In the genomic region with DNA sequence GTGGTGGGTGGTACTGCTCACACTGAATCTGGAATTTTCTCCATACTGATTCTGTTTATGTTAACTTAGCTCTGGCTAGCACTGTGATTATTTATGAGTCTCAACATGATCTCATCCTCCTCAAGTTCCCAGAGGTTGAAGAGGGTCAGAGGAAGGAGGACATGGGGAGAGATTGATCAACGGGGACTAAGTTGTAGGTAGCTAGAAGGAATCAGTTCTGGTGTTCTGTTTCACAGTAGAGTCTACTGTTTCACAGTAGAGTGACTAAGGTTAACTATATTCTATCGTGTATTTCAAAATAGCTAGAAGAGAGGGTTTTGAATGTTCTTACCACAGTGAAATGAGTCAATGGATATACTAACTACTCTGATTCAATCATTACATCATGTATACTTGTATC, we compare ENCODE assay signal across 24 cellular contexts.
DNase-seq lines count a peak whose midpoint lies in the region; TF ChIP-seq lines count a peak whose summit lies in the region.
"Had no signal": no experiment of that assay in that cellular context is flagged by ENCODE, and none has a peak within 500 bp of the region (broad histone marks: within the 10 kb centered on the region; RNA-seq: fewer than 3 reads in every experiment).

No MANE protein-coding gene starts in this region.

- peaks cover 2% of the 10 kb centered on the region; the same call in 1 of the 2 replicates for H3K9me3 ChIP-seq in AG04450 (ENCODE audit: control insufficient read depth, insufficient read depth, low read length)
- H3K9me3 ChIP-seq: gastrocnemius medialis, ovary, thoracic aorta had no signal

- no peak overlapping the region for H3K4me3 ChIP-seq in AG04450 (ENCODE audit: low read depth, low read length)
- H3K4me3 ChIP-seq: gastrocnemius medialis, ovary, thoracic aorta had no signal

- TF ChIP-seq CTCF in AG04450 (IDR thresholded peaks at IDR 0.05; ENCODE audit: low read depth, low read length) (no peak), GM13977 (IDR thresholded peaks at IDR 0.05; ENCODE audit: extremely low read depth, insufficient read depth, missing control alignments) (no peak)

- CTCF ChIA-PET in AG04450 (lab: Charles Lee) (interaction anchor here (0.6 to 1.2 kb wide), 3 partner anchors 9 to 239 kb away, joined by 3 read pairs; no protein-coding TSS in a partner anchor), HEK293T (lab: Yijun Ruan, JAX) (interaction anchor here (0.6 kb wide), 1 partner anchor 150 kb away, joined by 3 read pairs; no protein-coding TSS in a partner anchor)

- in situ Hi-C loops in KBM-7 (cut with MboI; ENCODE audit: low pct_unique_long_range_greater_than_20kb, low sequenced_read_pairs) (no loop called here), GM13977 (cut with MboI; ENCODE audit: low pct_unique_long_range_greater_than_20kb, low sequenced_read_pairs, unreplicated experiment) (no loop called here)

- peak overlapping the region; percentile 33 for H3K27ac ChIP-seq in AG04450 (ENCODE audit: low read depth, low read length)
- H3K27ac ChIP-seq: gastrocnemius medialis, ovary, thoracic aorta had no signal

- DNase-seq in AG04450 (ENCODE audit: low read depth, low spot score) (peak; percentile 21), HT1080 (ENCODE audit: low read depth) (peak; percentile 62), amniotic epithelial cell (ENCODE audit: low read depth) (peak; percentile 58), left kidney (ENCODE audit: low read depth, low spot score) (peak; percentile 83), HEK293T (ENCODE audit: extremely low spot score) (no peak), KBM-7 (no peak), GM13977 (ENCODE audit: low spot score) (no peak)
- no peak for DNase-seq in activated CD8-positive, alpha-beta memory T cell treated with anti-CD3 and anti-CD28 coated beads for 24 hours
- DNase-seq: ACHN; activated CD4-positive, alpha-beta T cell treated with anti-CD3 and anti-CD28 coated beads, Interleukin-2, amount 10 ng/mL, durations not matched to agents 24 days and 14 days; activated CD8-positive, alpha-beta memory T cell treated with anti-CD3 and anti-CD28 coated beads, Interleukin-2, amount 50 U/mL, for 4 hours; activated naive CD8-positive, alpha-beta T cell treated with anti-CD3 and anti-CD28 coated beads, Interleukin-2, amount 50 U/mL, for 24 hours; caudate nucleus; CD4-positive, CD25-positive, alpha-beta regulatory T cell; gastrocnemius medialis; H7; naive thymus-derived CD4-positive, alpha-beta T cell; NCI-H2171; NCI-H526; OCI-M1; ovary; SHP77 treated with DMSO at 0.1 percent for 48 hours; T-helper 1 cell had no signal

- H3K27me3 ChIP-seq in AG04450 (ENCODE audit: control insufficient read depth, insufficient read depth, low read length) = no peaks in the 10 kb centered on the region
- H3K27me3 ChIP-seq: gastrocnemius medialis, ovary had no signal

- POLR2A ChIA-PET in AG04450 (lab: Yijun Ruan, JAX) = no interaction called here
- POLR2A ChIA-PET in HEK293T (lab: Yijun Ruan, JAX) = no interaction called here

TF ChIP-seq in HEK293T, 16 proteins besides CTCF, POLR2A, EP300 and RAD21:
- TF ChIP-seq BHLHE40 (IDR thresholded peaks at IDR 0.05; ENCODE audit: borderline replicate concordance) = no peak
TF ChIP-seq in HEK293T: peak in this region for 0.

Comparison
In these comparisons a context has a peak if more than half of its experiments do, and no peak if none do; other contexts are left out.
1. DNase-seq: peak in AG04450 (single experiment), HT1080 (single experiment), amniotic epithelial cell (single experiment) and left kidney (single experiment); none in HEK293T (single experiment), KBM-7 (single experiment), GM13977 (single experiment) and activated CD8-positive, alpha-beta memory T cell treated with anti-CD3 and anti-CD28 coated beads for 24 hours (single experiment).